In genomic region chr2:133142087-133142486, GRCh38 we compare ENCODE assay signal across 34 cellular contexts.
"Had no signal": no experiment of that assay in that cellular context is flagged by ENCODE, and none has a peak within 500 bp of the region (broad histone marks: within the 10 kb centered on the region; RNA-seq: fewer than 3 reads in every experiment).

No MANE protein-coding gene starts in this region.

- H3K27ac ChIP-seq: brain microvascular endothelial cell, PC-9, RWPE1, WERI-Rb-1 had no signal

- H3K36me3 ChIP-seq: brain microvascular endothelial cell, WERI-Rb-1 had no signal

- H3K4me2 ChIP-seq: PC-9 had no signal

- H3K4me3 ChIP-seq: PC-9 had no signal

- FAIRE-seq: colon, RCC 7860 had no signal

- H2AFZ ChIP-seq: PC-9 had no signal

- H3K27me3 ChIP-seq: brain microvascular endothelial cell had no signal

- ATAC-seq: activated CD8-positive, alpha-beta memory T cell treated with anti-CD3 and anti-CD28 coated beads, Interleukin-2, amount 10 ng/mL, durations not matched to agents 7 days and 5 days; Right ventricle myocardium inferior had no signal

- DNase-seq: activated CD4-positive, alpha-beta memory T cell treated with anti-CD3 and anti-CD28 coated beads, Interleukin-2, amount 10 ng/mL, durations not matched to agents 7 days and 5 days; activated CD4-positive, alpha-beta T cell treated with anti-CD3 and anti-CD28 coated beads for 1 hour; activated CD4-positive, alpha-beta T cell treated with anti-CD3 and anti-CD28 coated beads for 48 hours; activated CD4-positive, CD25-positive, alpha-beta regulatory T cell; activated CD8-positive, alpha-beta memory T cell treated with anti-CD3 and anti-CD28 coated beads for 24 hours; activated CD8-positive, alpha-beta memory T cell treated with anti-CD3 and anti-CD28 coated beads, Interleukin-2, amount 10 ng/mL, durations not matched to agents 7 days and 5 days; activated CD8-positive, alpha-beta memory T cell treated with anti-CD3 and anti-CD28 coated beads, Interleukin-2, amount 50 U/mL, for 48 hours; activated effector memory CD4-positive, alpha-beta T cell treated with Interleukin-2 at 50 U/mL for 16 hours; activated naive CD4-positive, alpha-beta T cell; activated naive CD4-positive, alpha-beta T cell treated with anti-CD3 and anti-CD28 coated beads, Interleukin-2, amount 50 U/mL, for 16 hours; activated naive CD8-positive, alpha-beta T cell treated with anti-CD3 and anti-CD28 coated beads for 36 hours; activated T-cell treated with anti-CD3 and anti-CD28 coated beads, Interleukin-2, amount 50 U/mL, for 48 hours; amniotic stem cell; aorta; brain microvascular endothelial cell; central memory CD4-positive, alpha-beta T cell; NCI-H1436; NCI-H1694; NCI-H1930; NCI-H2081 treated with DMSO at 0.1 percent for 48 hours; NCI-H345; NCI-H524 treated with DMSO at 0.1 percent for 48 hours; NK-92 treated with Interleukin-12 subunit alpha and Interleukin-12 subunit beta, amount 100 ng/mL, for 24 hours; PC-9; SIG-M5; SW 1271; T-helper 1 cell; T-helper 2 cell; T-helper 9 cell; WERI-Rb-1 had no signal
